In the genomic region with DNA sequence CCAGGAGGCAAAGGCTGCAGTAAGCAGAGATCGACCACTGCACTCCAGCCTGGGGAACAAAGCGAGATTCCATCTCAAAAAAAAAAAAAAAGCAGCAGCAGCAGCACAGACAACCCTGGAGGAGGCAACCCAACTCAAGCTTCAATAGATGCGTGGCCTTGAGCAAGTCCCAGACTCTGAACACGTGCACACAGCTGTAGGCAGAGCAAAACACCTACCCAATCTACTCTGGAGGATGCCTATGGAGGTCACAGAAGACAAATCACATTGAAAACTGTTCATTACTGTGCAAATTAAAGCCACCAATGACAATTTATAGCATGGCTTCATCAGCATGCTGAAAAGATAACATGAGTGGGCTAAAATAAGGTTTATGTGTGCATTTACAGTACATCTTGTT, we compare ENCODE assay signal across 18 cellular contexts. TPM values are rescaled to one million over a fixed set of nuclear protein-coding genes. Genes with fewer than 3 reads are reported as not detected.
A peak's percentile ranks its signal among the peaks of the same experiment; 100 is the strongest.
DNase-seq lines count a peak whose midpoint lies in the region; ATAC-seq, FAIRE-seq and TF ChIP-seq lines count a peak whose summit lies in the region.
"Had no signal": no experiment of that assay in that cellular context is flagged by ENCODE, and none has a peak within 500 bp of the region (broad histone marks: within the 10 kb centered on the region; RNA-seq: fewer than 3 reads in every experiment).

No MANE protein-coding gene starts in this region.

- 71% methylated on average over 4 of the region's 4 CpGs for WGBS in HepG2 (ENCODE audit: low lambda C conversion rate)
- 88% methylated on average over 4 of the region's 4 CpGs for WGBS in right lobe of liver (ENCODE audit: insufficient coverage, low coverage, low lambda C conversion rate, missing lambda C conversion rate)
- WGBS in stomach, 5 donors: 76 to 93% (median 88%) methylated on average over 4 of the region's 4 CpGs
- 88 to 93% methylated on average over 4 of the region's 4 CpGs for WGBS in lower leg skin, 2 donors

- no peaks in the 10 kb centered on the region for H3K9me2 ChIP-seq in GM23338 (ENCODE audit: insufficient read depth)

- intact Hi-C loops in HepG2 (cut with micrococcal nuclease; ENCODE audit: unreplicated experiment): no loop called here
- intact Hi-C loops in right lobe of liver (cut with DNase I): no loop called here
- intact Hi-C loops in ascending aorta (cut with DNase I): loop anchor here (10.0 kb wide), 1 partner anchor 307 kb away; no protein-coding TSS in a partner anchor
- intact Hi-C loops in stomach (cut with DNase I; ENCODE audit: low total_unique reads): no loop called here
- intact Hi-C loops in lower leg skin (cut with DNase I; ENCODE audit: low total_unique reads): loop anchor here (10.0 kb wide), 1 partner anchor 157 kb away; no protein-coding TSS in a partner anchor

- H3K4me3 ChIP-seq in HepG2 (replicated peaks in 1 of 3; ENCODE audit: insufficient read depth in 1 of 3, low read depth in 2 of 3, low read length in 3 of 3) (no peak overlapping the region), right lobe of liver (no peak overlapping the region), ascending aorta (peak overlapping the region; percentile 24 to 83), stomach (peak overlapping the region in 1 of 4 donors; percentile 6), lower leg skin (ENCODE audit: low read depth, poor library complexity, severe bottlenecking) (no peak overlapping the region), GM23338 (no peak overlapping the region)

- H3K9me3 ChIP-seq in HepG2 (ENCODE audit: low read length) (no peaks in the 10 kb centered on the region), right lobe of liver (no peaks in the 10 kb centered on the region), ascending aorta (no peaks in the 10 kb centered on the region), stomach (no peaks in the 10 kb centered on the region)

- H3K4me1 Mint-ChIP-seq in nephron progenitor cell (peaks cover 28% of the 10 kb centered on the region), GM23338 (peaks cover 29% of the 10 kb centered on the region)

- H3K4me1 ChIP-seq in HepG2 (ENCODE audit: insufficient read depth, low read length) (peaks cover 77% of the 10 kb centered on the region), right lobe of liver (peaks cover 0 to 42% (median 15%) of the 10 kb centered on the region in 4 donors), ascending aorta (peaks cover 0 to 31% of the 10 kb centered on the region in 2 donors), stomach (peaks cover 42 to 85% (median 69%) of the 10 kb centered on the region in 4 donors), GM23338 (ENCODE audit: insufficient read depth) (peaks cover 68% of the 10 kb centered on the region), foreskin keratinocyte (peaks cover 12% of the 10 kb centered on the region)

- H4K20me1 ChIP-seq in HepG2 (ENCODE audit: insufficient read depth, low read length) (peaks cover 80% of the 10 kb centered on the region), GM23338 (replicated peaks; ENCODE audit: insufficient read depth) (peaks cover 92% of the 10 kb centered on the region)

- H3K27ac ChIP-seq in HepG2 (ENCODE audit: extremely low read length, insufficient read depth, low read length) (no peak overlapping the region), right lobe of liver (no peak overlapping the region), ascending aorta (no peak overlapping the region), stomach (peak overlapping the region in 3 of 5 donors; percentile 9 to 62 (median 35)), GM23338 (ENCODE audit: low read depth) (no peak overlapping the region), foreskin keratinocyte (no peak overlapping the region)
- H3K27ac ChIP-seq: 22Rv1, RWPE1 had no signal

- TF ChIP-seq RAD21 in HepG2 (CRISPR knock-in tag; IDR thresholded peaks at IDR 0.05): no peak

- TF ChIP-seq CTCF in HepG2 (CRISPR knock-in tag; IDR thresholded peaks at IDR 0.05): no peak
- TF ChIP-seq CTCF in right lobe of liver (IDR thresholded peaks at IDR 0.05): no peak
- no peak for TF ChIP-seq CTCF in ascending aorta (IDR thresholded peaks at IDR 0.05)
- no peak for TF ChIP-seq CTCF in nephron progenitor cell (IDR thresholded peaks at IDR 0.05)
- TF ChIP-seq CTCF in stomach (IDR thresholded peaks at IDR 0.05): no peak
- TF ChIP-seq CTCF in lower leg skin (IDR thresholded peaks at IDR 0.05): no peak
- TF ChIP-seq CTCF in GM23338 (conservative IDR thresholded peaks at IDR 0.05; ENCODE audit: low read depth in 2 of 2): no peak
- no peak for TF ChIP-seq CTCF in foreskin keratinocyte (conservative IDR thresholded peaks at IDR 0.05)

- peaks cover 3 to 55% of the 10 kb centered on the region in 2 experiments; a peak in 3 of 5 replicates for H3K36me3 ChIP-seq in HepG2 (replicated peaks in 1 of 2; ENCODE audit: control insufficient read depth in 1 of 2, insufficient read depth in 2 of 2, low read length in 2 of 2)
- peaks cover 0 to 36% (median 4%) of the 10 kb centered on the region in 4 donors for H3K36me3 ChIP-seq in right lobe of liver
- peaks cover 7 to 14% of the 10 kb centered on the region in 2 donors for H3K36me3 ChIP-seq in ascending aorta
- H3K36me3 ChIP-seq in stomach: peaks cover 0 to 51% (median 29%) of the 10 kb centered on the region in 4 donors
- peaks cover 41% of the 10 kb centered on the region for H3K36me3 ChIP-seq in GM23338 (ENCODE audit: insufficient read depth)

- TF ChIP-seq EP300 in HepG2 (IDR thresholded peaks at IDR 0.05; ENCODE audit: low read depth in 2 of 2, low read length in 2 of 2) (no peak), HepG2 (CRISPR knock-in tag; IDR thresholded peaks at IDR 0.05; ENCODE audit: borderline replicate concordance) (no peak), stomach (IDR thresholded peaks at IDR 0.05) (no peak)

- POLR2A ChIA-PET in HepG2 (lab: Yijun Ruan, JAX): interaction anchor here (1.0 kb wide), 1 partner anchor 94 kb away, joined by 3 read pairs; no protein-coding TSS in a partner anchor

- H3K27me3 Mint-ChIP-seq in nephron progenitor cell (ENCODE audit: low read depth, poor library complexity) (peaks cover 2% of the 10 kb centered on the region), GM23338 (ENCODE audit: insufficient read depth, low read depth, poor library complexity) (peaks cover 8% of the 10 kb centered on the region)

- in situ Hi-C loops in HepG2 (cut with HindIII; ENCODE audit: extremely low pct_ligation_motif_present, low pct_unique_long_range_greater_than_20kb): loop anchor here (10.0 kb wide), 1 partner anchor 157 kb away; no protein-coding TSS in a partner anchor

- TF ChIP-seq POLR2A in HepG2 (IDR thresholded peaks at IDR 0.05; ENCODE audit: insufficient read depth in 1 of 2, low read depth in 2 of 2, low read length in 2 of 2) (no peak), right lobe of liver (IDR thresholded peaks at IDR 0.05) (no peak), stomach (IDR thresholded peaks at IDR 0.05) (no peak), lower leg skin (IDR thresholded peaks at IDR 0.05) (no peak)

- CTCF ChIA-PET in HepG2 (lab: Yijun Ruan, JAX; ENCODE audit: low intra/inter-chr PET ratio, low total read pairs): no interaction called here

- H3K4me2 ChIP-seq in HepG2 (ENCODE audit: low read depth, low read length) (peak overlapping the region; percentile 2; the same call in 1 of the 2 replicates), GM23338 (no peak overlapping the region)

- peaks cover 97% of the 10 kb centered on the region for H3K79me2 ChIP-seq in HepG2 (ENCODE audit: insufficient read depth, low read length)
- H3K79me2 ChIP-seq in GM23338 (replicated peaks; ENCODE audit: insufficient read depth): peaks cover 100% of the 10 kb centered on the region

- H3K27ac Mint-ChIP-seq in nephron progenitor cell (no peak overlapping the region), GM23338 (no peak overlapping the region)
- H3K27ac Mint-ChIP-seq: CD4-positive, alpha-beta memory T cell had no signal

- BruUV-seq in HepG2 (replicated peaks; lab: Mats Ljungman, UMichigan): no TSS peak

- H3K4me3 Mint-ChIP-seq in nephron progenitor cell (peak overlapping the region; percentile 2), GM23338 (no peak overlapping the region)

- no peak for ATAC-seq in HepG2
- ATAC-seq in right lobe of liver: no peak
- no peak for ATAC-seq in GM23338
- no peak for ATAC-seq in foreskin keratinocyte
- ATAC-seq: PC-3 had no signal

- H3F3A ChIP-seq in GM23338 (replicated peaks; ENCODE audit: low read depth): no peaks in the 10 kb centered on the region

- H2AFZ ChIP-seq in HepG2 (ENCODE audit: low read length): no peak overlapping the region
- H2AFZ ChIP-seq in GM23338: no peak overlapping the region

- H3K36me3 Mint-ChIP-seq in nephron progenitor cell (ENCODE audit: low read depth): peaks cover 14% of the 10 kb centered on the region
- peaks cover 22% of the 10 kb centered on the region for H3K36me3 Mint-ChIP-seq in GM23338 (ENCODE audit: low read depth)
- H3K36me3 Mint-ChIP-seq: CD4-positive, alpha-beta memory T cell had no signal

- no peak for FAIRE-seq in HepG2 (lab: Jason Lieb, UNC)
- FAIRE-seq: GM12891, GM19239 had no signal

- no peak overlapping the region for H3K9ac ChIP-seq in HepG2 (ENCODE audit: insufficient read depth, low read depth, low read length)

- H3K9me3 Mint-ChIP-seq in nephron progenitor cell (no peaks in the 10 kb centered on the region), GM23338 (no peaks in the 10 kb centered on the region; the same call in 2 of the 3 replicates)

- no peak for DNase-seq in HepG2 (ENCODE audit: low spot score)
- no peak for DNase-seq in right lobe of liver
- no peak for DNase-seq in ascending aorta (ENCODE audit: low spot score in 2 of 2)
- no peak for DNase-seq in nephron progenitor cell
- no peak for DNase-seq in stomach
- no peak for DNase-seq in lower leg skin (ENCODE audit: low spot score in 2 of 2)
- DNase-seq in GM23338 (ENCODE audit: low spot score): no peak
- no peak for DNase-seq in foreskin keratinocyte
- DNase-seq: CD4-positive, alpha-beta memory T cell; KBM-7; NCI-H1105 treated with DMSO at 0.1 percent for 48 hours; NCI-H1694; NCI-H524 treated with DMSO at 0.1 percent for 48 hours had no signal

- no peaks in the 10 kb centered on the region; a peak in 1 of 5 replicates for H3K27me3 ChIP-seq in HepG2 (ENCODE audit: control insufficient read depth in 1 of 2, insufficient read depth in 2 of 2, low read length in 2 of 2)
- H3K27me3 ChIP-seq in right lobe of liver: no peaks in the 10 kb centered on the region
- H3K27me3 ChIP-seq in ascending aorta: no peaks in the 10 kb centered on the region
- H3K27me3 ChIP-seq in stomach: no peaks in the 10 kb centered on the region
- no peaks in the 10 kb centered on the region for H3K27me3 ChIP-seq in GM23338 (ENCODE audit: insufficient read depth)
- no peaks in the 10 kb centered on the region for H3K27me3 ChIP-seq in foreskin keratinocyte

RNA-seq across cellular contexts. Expression of a gene that starts 7.2 kb away (rescaled TPM):
- total RNA-seq in HepG2 (2016; rRNA removed; fragmentation: Illumina TruSeq; extraction: Trizol) (30.7 and 35.9 TPM in 2 replicates), right lobe of liver (10 to 100 TPM; 31.9 to 62.9 (median 58.0) TPM), ascending aorta (58.5 TPM), stomach (100 to 1,000 TPM in 2 of 5 donors, 10 to 100 TPM in 3; 57.2 to 136 (median 85.2) TPM), lower leg skin (10 to 100 TPM; 42.0 to 63.3 (median 43.7) TPM), foreskin keratinocyte (21.4 and 24.2 TPM in 2 replicates)
- total RNA-seq in HepG2 (2016; cell fraction: cytosol; rRNA removed; fragmentation: Illumina TruSeq; extraction: Trizol; ENCODE audit: low read depth): 10.5 and 15.5 TPM in 2 replicates
- 28.4 and 35.8 TPM in 2 replicates for total RNA-seq in HepG2 (2016; cell fraction: insoluble cytoplasmic fraction; rRNA removed; fragmentation: Illumina TruSeq; extraction: Trizol)
- 21.3 and 25.1 TPM in 2 replicates for total RNA-seq in HepG2 (2016; cell fraction: membrane; rRNA removed; fragmentation: Illumina TruSeq; extraction: Trizol)
- 32.7 and 35.7 TPM in 2 replicates for total RNA-seq in HepG2 (2016; cell fraction: nucleus; rRNA removed; fragmentation: Illumina TruSeq; extraction: Trizol)
- polyA plus RNA-seq in HepG2 (2011; rRNA removed) (109 and 121 TPM in 2 replicates), stomach (10 to 100 TPM; 23.7 to 33.0 (median 26.3) TPM), GM23338 (2016; fragmentation: Nextera tagmentation; extraction: Ambion mirVana) (58.1 and 59.1 TPM in 2 replicates), foreskin keratinocyte (15.1 and 19.0 TPM in 2 replicates)
- 81.0 and 82.2 TPM in 2 replicates for polyA plus RNA-seq in HepG2 (2011; cell fraction: cytosol; rRNA removed)
- polyA plus RNA-seq in HepG2 (2011; cell fraction: nucleus; rRNA removed): 88.7 and 102 TPM in 2 replicates
- polyA plus RNA-seq in HepG2 (2012): 76.2 and 83.2 TPM in 2 replicates
- 5.7 and 6.0 TPM in 2 replicates for polyA plus RNA-seq in HepG2 (2016; cell fraction: cytosol; fragmentation: Illumina TruSeq; extraction: Trizol; ENCODE audit: low read depth)
- polyA plus RNA-seq in HepG2 (2016; cell fraction: insoluble cytoplasmic fraction; fragmentation: Illumina TruSeq; extraction: Trizol; ENCODE audit: low read depth): 37.9 and 46.7 TPM in 2 replicates
- polyA plus RNA-seq in HepG2 (2016; cell fraction: membrane; fragmentation: Illumina TruSeq; extraction: Trizol; ENCODE audit: low read depth): 16.5 and 18.0 TPM in 2 replicates
- polyA plus RNA-seq in HepG2 (2016; cell fraction: nucleus; fragmentation: Illumina TruSeq; extraction: Trizol; ENCODE audit: insufficient read depth, low read depth): 51.4 and 59.9 TPM in 2 replicates
- 0.94 and 127 TPM in 2 replicates for polyA minus RNA-seq in HepG2 (2011; rRNA and poly(A)+ RNA removed; ENCODE audit: low replicate concordance)
- polyA minus RNA-seq in HepG2 (2011; cell fraction: cytosol; rRNA and poly(A)+ RNA removed): 63.4 and 65.8 TPM in 2 replicates
- 111 and 120 TPM in 2 replicates for polyA minus RNA-seq in HepG2 (2011; cell fraction: nucleus; rRNA and poly(A)+ RNA removed)
- 125 and 132 TPM in 2 replicates for total RNA-seq in GM23338 (2014; rRNA removed; shearing (Covaris generic))

Comparison
In these comparisons a context has a peak if more than half of its experiments do, and no peak if none do; other contexts are left out.
1. H3K27ac ChIP-seq: peak in stomach (3 of 5); none in HepG2 (single experiment), right lobe of liver (0 of 3), ascending aorta (0 of 2), GM23338 (single experiment) and foreskin keratinocyte (single experiment).
2. H3K4me3 ChIP-seq: peak in ascending aorta (2 of 2); none in HepG2 (0 of 3), right lobe of liver (0 of 3), lower leg skin (single experiment) and GM23338 (single experiment).
3. intact Hi-C loops: an anchor here in ascending aorta (10.0 kb wide) and lower leg skin (10.0 kb wide); none called in HepG2, right lobe of liver and stomach.